Comparison of ENCODE assay signal across 8 cellular contexts in the genomic region with DNA sequence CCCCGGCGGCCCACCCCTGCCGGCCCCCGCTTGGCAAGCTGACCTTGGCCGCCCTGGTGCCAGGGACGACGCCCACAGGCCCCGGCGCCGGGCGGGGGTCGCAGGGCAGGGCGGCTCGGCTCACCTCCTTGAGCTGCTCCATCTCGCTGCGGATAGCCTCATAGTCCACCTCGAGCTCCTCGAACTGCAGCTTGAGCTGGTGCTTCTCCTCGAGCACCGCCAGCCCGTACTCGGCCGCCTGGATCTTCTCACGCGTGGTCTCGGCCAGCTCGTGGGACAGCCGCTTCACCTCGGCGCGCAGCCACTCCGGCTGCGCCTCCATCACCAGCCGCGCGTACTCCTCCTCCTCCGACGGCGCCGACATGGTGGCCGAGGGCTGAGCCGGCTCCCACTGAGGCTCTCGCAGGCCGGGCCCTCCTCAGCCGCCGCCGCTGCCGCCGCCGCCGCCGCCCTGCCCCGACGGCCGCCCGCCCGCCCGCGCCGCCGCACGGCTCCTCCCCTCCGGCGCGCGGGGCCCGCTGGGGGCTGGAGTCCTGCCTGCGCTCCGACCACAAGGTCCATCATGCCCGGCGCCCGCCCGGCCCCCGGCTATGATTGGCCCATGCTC. TPM values are rescaled to one million over a fixed set of nuclear protein-coding genes. Genes with fewer than 3 reads are reported as not detected.
DNase-seq lines count a peak whose midpoint lies in the region; ATAC-seq and TF ChIP-seq lines count a peak whose summit lies in the region.

A gene (minus strand): TSS at position 453 of the 607 bp plus-strand sequence. CDS start 89 bp downstream, at position 364.

- POLR2A ChIA-PET in A673 (lab: Charles Lee; ENCODE audit: low non-redundant PET) = no interaction called here

- H3K4me1 ChIP-seq in A673 (ENCODE audit: insufficient read depth, low read length, poor library complexity, severe bottlenecking) (peaks cover 14% of the 10 kb centered on the region), duodenal mucosa (ENCODE audit: control insufficient read depth in 1 of 2, insufficient read depth in 2 of 2, low read length in 2 of 2) (peaks cover 29 to 57% of the 10 kb centered on the region in 2 donors), mucosa of rectum (ENCODE audit: control insufficient read depth in 2 of 2, insufficient read depth in 2 of 2, low read length in 2 of 2) (peaks cover 30 to 35% of the 10 kb centered on the region in 2 donors)

- H3K27me3 ChIP-seq in A673 (replicated peaks; ENCODE audit: insufficient read depth, low read depth, low read length, poor library complexity) (no peaks in the 10 kb centered on the region), duodenal mucosa (ENCODE audit: control insufficient read depth in 1 of 2, insufficient read depth in 2 of 2, low read length in 2 of 2) (peaks cover 7 to 9% of the 10 kb centered on the region in 2 donors), mucosa of rectum (ENCODE audit: control insufficient read depth in 2 of 2, insufficient read depth in 2 of 2, low read length in 2 of 2) (no peaks in the 10 kb centered on the region)

- H3K9me3 ChIP-seq in A673 (ENCODE audit: low read depth, low read length, poor library complexity, severe bottlenecking) (no peaks in the 10 kb centered on the region), duodenal mucosa (ENCODE audit: control insufficient read depth in 1 of 2, low read length in 2 of 2) (no peaks in the 10 kb centered on the region), mucosa of rectum (ENCODE audit: control insufficient read depth in 2 of 2, low read length in 2 of 2) (no peaks in the 10 kb centered on the region)

- H3K9ac ChIP-seq in duodenal mucosa (ENCODE audit: low read depth in 1 of 2, low read length in 2 of 2) = peak within 1 kb of the TSS; percentile 76 to 77
- H3K9ac ChIP-seq in mucosa of rectum (ENCODE audit: low read depth in 1 of 2, low read length in 2 of 2) = peak within 1 kb of the TSS; percentile 84 to 86

- BruUV-seq in A673 (replicated peaks; lab: Mats Ljungman, UMichigan) = no TSS peak

- H3K27ac ChIP-seq in A673 (ENCODE audit: low read depth, low read length, poor library complexity, severe bottlenecking) (peak within 1 kb of the TSS; percentile 99), duodenal mucosa (ENCODE audit: low read depth, low read length) (peak within 1 kb of the TSS; percentile 99), mucosa of rectum (ENCODE audit: low read depth in 2 of 2, low read length in 2 of 2) (peak within 1 kb of the TSS; percentile 97 to 100)

- H3K4me3 ChIP-seq in A673 (ENCODE audit: low read depth, low read length, poor library complexity, severe bottlenecking) (peak within 1 kb of the TSS; percentile 98), duodenal mucosa (ENCODE audit: low read depth in 1 of 2, low read length in 2 of 2) (peak within 1 kb of the TSS; percentile 75 to 81), mucosa of rectum (ENCODE audit: low read length in 2 of 2) (peak within 1 kb of the TSS; percentile 84 to 92)

- peak; percentile 92 for ATAC-seq in GM21360 (IDR thresholded peaks at IDR 0.05; ENCODE audit: unreplicated experiment)
- ATAC-seq in activated CD4-positive, CD25-positive, alpha-beta regulatory T cell treated with anti-CD3 and anti-CD28 coated beads, Interleukin-2, amount 50 U/mL, for 24 hours = no peak

- CTCF ChIA-PET in A673 (lab: Charles Lee) = interaction anchor here (0.6 to 0.7 kb wide), 2 partner anchors 10 to 27 kb away, joined by 3 to 4 read pairs; no protein-coding TSS in a partner anchor

- no peak for TF ChIP-seq CTCF in A673 (conservative IDR thresholded peaks at IDR 0.05; ENCODE audit: low read depth, low read length)

- no peak for DNase-seq in A673 (ENCODE audit: low spot score)
- DNase-seq in NCI-H1048 (lab: John Stamatoyannopoulos, UW) = peak; percentile 96
- no peak for DNase-seq in hepatic stellate cell (ENCODE audit: low spot score)
- no peak for DNase-seq in GOT3 (lab: John Stamatoyannopoulos, UW)

- intact Hi-C loops in A673 (cut with micrococcal nuclease; ENCODE audit: unreplicated experiment) = loop anchor here (2.0 kb wide), 1 partner anchor 96 kb away; no protein-coding TSS in a partner anchor

- H3K36me3 ChIP-seq in A673 (ENCODE audit: insufficient read depth, low read length, poor library complexity, severe bottlenecking) = no peaks in the 10 kb centered on the region
- H3K36me3 ChIP-seq in duodenal mucosa (ENCODE audit: control insufficient read depth in 1 of 2, insufficient read depth in 2 of 2, low read length in 2 of 2) = no peaks in the 10 kb centered on the region
- H3K36me3 ChIP-seq in mucosa of rectum (ENCODE audit: control insufficient read depth in 2 of 2, insufficient read depth in 2 of 2, low read length in 2 of 2) = no peaks in the 10 kb centered on the region

RNA-seq across cellular contexts. Expression of the gene that starts here (rescaled TPM):
- 44.3 and 47.8 TPM in 2 replicates for total RNA-seq in A673 (2021)
